ENCODE assay signal across 2 cellular contexts in the genomic region with DNA sequence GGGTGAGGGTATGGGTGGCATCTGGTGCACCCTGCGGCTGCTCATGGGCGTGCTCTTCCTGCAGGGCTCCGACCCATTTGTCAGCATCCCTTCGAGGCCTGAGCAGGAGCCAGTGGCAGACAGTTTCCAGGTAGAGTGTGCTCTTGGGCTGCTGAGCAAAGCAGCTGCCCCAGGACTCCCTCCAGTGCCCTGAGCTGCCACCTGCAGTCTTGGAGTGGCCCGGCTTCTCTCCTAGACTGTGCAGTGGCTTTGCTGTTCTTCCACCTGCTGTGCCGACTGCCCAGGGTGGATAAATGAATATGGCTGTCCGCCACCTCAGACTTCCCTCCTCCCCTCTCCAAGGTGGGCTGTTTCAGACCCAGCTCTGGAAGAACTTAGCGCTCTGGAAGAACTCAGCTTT.
TF ChIP-seq lines count a peak whose summit lies in the region.

No MANE protein-coding gene starts in this region.

TF ChIP-seq in A549, 52 proteins besides CTCF, POLR2A, EP300 and RAD21:
- TF ChIP-seq FOSL2 (IDR thresholded peaks at IDR 0.05) (no peak), FOSL2 (CRISPR knock-in tag; IDR thresholded peaks at IDR 0.05) (no peak), NR3C1 (IDR thresholded peaks at IDR 0.05) (no peak), HOXB13 (CRISPR knock-in tag; IDR thresholded peaks at IDR 0.05; ENCODE audit: low read depth) (no peak), FOXS1 (CRISPR knock-in tag; IDR thresholded peaks at IDR 0.05) (no peak), ZSCAN20 (CRISPR knock-in tag; IDR thresholded peaks at IDR 0.05) (no peak), ZNF302 (CRISPR knock-in tag; IDR thresholded peaks at IDR 0.05) (no peak)
- TF ChIP-seq, protein P1, sequence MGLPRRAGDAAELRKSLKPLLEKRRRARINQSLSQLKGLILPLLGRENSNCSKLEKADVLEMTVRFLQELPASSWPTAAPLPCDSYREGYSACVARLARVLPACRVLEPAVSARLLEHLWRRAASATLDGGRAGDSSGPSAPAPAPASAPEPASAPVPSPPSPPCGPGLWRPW (IDR thresholded peaks at IDR 0.05): no peak
- TF ChIP-seq, protein P2, sequence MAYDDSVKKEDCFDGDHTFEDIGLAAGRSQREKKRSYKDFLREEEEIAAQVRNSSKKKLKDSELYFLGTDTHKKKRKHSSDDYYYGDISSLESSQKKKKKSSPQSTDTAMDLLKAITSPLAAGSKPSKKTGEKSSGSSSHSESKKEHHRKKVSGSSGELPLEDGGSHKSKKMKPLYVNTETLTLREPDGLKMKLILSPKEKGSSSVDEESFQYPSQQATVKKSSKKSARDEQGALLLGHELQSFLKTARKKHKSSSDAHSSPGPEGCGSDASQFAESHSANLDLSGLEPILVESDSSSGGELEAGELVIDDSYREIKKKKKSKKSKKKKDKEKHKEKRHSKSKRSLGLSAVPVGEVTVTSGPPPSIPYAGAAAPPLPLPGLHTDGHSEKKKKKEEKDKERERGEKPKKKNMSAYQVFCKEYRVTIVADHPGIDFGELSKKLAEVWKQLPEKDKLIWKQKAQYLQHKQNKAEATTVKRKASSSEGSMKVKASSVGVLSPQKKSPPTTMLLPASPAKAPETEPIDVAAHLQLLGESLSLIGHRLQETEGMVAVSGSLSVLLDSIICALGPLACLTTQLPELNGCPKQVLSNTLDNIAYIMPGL (CRISPR knock-in tag; IDR thresholded peaks at IDR 0.05; ENCODE audit: borderline replicate concordance): no peak
- TF ChIP-seq, protein P3, sequence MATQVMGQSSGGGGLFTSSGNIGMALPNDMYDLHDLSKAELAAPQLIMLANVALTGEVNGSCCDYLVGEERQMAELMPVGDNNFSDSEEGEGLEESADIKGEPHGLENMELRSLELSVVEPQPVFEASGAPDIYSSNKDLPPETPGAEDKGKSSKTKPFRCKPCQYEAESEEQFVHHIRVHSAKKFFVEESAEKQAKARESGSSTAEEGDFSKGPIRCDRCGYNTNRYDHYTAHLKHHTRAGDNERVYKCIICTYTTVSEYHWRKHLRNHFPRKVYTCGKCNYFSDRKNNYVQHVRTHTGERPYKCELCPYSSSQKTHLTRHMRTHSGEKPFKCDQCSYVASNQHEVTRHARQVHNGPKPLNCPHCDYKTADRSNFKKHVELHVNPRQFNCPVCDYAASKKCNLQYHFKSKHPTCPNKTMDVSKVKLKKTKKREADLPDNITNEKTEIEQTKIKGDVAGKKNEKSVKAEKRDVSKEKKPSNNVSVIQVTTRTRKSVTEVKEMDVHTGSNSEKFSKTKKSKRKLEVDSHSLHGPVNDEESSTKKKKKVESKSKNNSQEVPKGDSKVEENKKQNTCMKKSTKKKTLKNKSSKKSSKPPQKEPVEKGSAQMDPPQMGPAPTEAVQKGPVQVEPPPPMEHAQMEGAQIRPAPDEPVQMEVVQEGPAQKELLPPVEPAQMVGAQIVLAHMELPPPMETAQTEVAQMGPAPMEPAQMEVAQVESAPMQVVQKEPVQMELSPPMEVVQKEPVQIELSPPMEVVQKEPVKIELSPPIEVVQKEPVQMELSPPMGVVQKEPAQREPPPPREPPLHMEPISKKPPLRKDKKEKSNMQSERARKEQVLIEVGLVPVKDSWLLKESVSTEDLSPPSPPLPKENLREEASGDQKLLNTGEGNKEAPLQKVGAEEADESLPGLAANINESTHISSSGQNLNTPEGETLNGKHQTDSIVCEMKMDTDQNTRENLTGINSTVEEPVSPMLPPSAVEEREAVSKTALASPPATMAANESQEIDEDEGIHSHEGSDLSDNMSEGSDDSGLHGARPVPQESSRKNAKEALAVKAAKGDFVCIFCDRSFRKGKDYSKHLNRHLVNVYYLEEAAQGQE (IDR thresholded peaks at IDR 0.05): no peak

TF ChIP-seq in HepG2, 621 proteins besides CTCF, POLR2A, EP300 and RAD21:
- TF ChIP-seq ARHGAP35 (CRISPR knock-in tag; IDR thresholded peaks at IDR 0.05; ENCODE audit: borderline replicate concordance) (no peak), NFE2L1 (CRISPR knock-in tag; IDR thresholded peaks at IDR 0.05; ENCODE audit: borderline replicate concordance) (no peak), MATR3 (CRISPR knock-in tag; IDR thresholded peaks at IDR 0.05) (no peak), EZH2 (conservative IDR thresholded peaks at IDR 0.05; ENCODE audit: low read depth, low read length) (no peak), ZNF496 (CRISPR knock-in tag; IDR thresholded peaks at IDR 0.05; ENCODE audit: insufficient replicate concordance) (no peak), ATRX (CRISPR knock-in tag; IDR thresholded peaks at IDR 0.05; ENCODE audit: borderline replicate concordance) (no peak)
